ENCODE assay signal across 12 cellular contexts in the genomic region with DNA sequence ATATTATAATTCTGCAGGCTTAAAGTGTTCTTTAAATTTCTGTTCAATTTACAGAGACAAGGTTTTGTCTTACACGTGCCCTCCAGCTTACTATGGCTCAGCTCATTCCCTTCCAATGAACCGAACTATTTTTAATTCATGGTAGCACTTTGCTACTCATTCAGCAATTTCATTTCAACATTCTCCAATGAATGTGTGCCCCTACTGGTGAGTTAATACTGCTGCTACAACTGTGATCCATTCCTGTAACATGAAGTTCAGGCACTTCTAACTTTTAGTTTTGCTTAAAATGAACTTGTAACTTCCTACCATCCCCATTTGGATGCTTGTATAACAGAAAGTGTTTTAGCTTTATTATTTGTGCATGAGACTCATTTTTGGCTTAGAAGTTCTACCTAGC.
DNase-seq lines count a peak whose midpoint lies in the region; ATAC-seq, FAIRE-seq and TF ChIP-seq lines count a peak whose summit lies in the region.
"Had no signal": no experiment of that assay in that cellular context is flagged by ENCODE, and none has a peak within 500 bp of the region (broad histone marks: within the 10 kb centered on the region; RNA-seq: fewer than 3 reads in every experiment).

No MANE protein-coding gene starts in this region.

- H3K9me3 Mint-ChIP-seq in WTC11, result no peaks in the 10 kb centered on the region
- H3K9me3 Mint-ChIP-seq: T-helper 2 cell treated with Interferon-gamma antibody and Interleukin-4, amounts not matched to agents 5 μg/mL and 100 μg/mL, for 36 hours had no signal

- POLR2A ChIA-PET in A549 (lab: Yijun Ruan, JAX) (no interaction called here), WTC11 (lab: Charles Lee) (no interaction called here)

- 40% methylated on average over 2 of the region's 2 CpGs for whole genome bisulfite sequencing in A549 (ENCODE audit: missing lambda C conversion rate)

- TF ChIP-seq POLR2A in A549 (IDR thresholded peaks at IDR 0.05; ENCODE audit: low read length) (no peak), Peyer's patch (IDR thresholded peaks at IDR 0.05) (no peak)

- H3K4me1 ChIP-seq in A549 (peaks cover 4% of the 10 kb centered on the region; the same call in 1 of the 3 replicates), Peyer's patch (no peaks in the 10 kb centered on the region)
- H3K4me1 ChIP-seq: tibial artery had no signal

- TF ChIP-seq EP300 in A549 (IDR thresholded peaks at IDR 0.05), result no peak

- peaks cover 6% of the 10 kb centered on the region for H3K4me1 Mint-ChIP-seq in WTC11

- ATAC-seq in A549 (no peak), GM21619 (IDR thresholded peaks at IDR 0.05; ENCODE audit: unreplicated experiment) (no peak), WTC11 (no peak; the same call in 1 of the 2 replicates)
- ATAC-seq: sciatic nerve had no signal

- no peak overlapping the region for H3K27ac ChIP-seq in A549
- H3K27ac ChIP-seq in Peyer's patch, result no peak overlapping the region
- H3K27ac ChIP-seq: tibial artery had no signal

- no peak overlapping the region for H3K27ac Mint-ChIP-seq in WTC11
- H3K27ac Mint-ChIP-seq: T-helper 2 cell treated with Interferon-gamma antibody and Interleukin-4, amounts not matched to agents 5 μg/mL and 100 μg/mL, for 36 hours had no signal

- H3K4me2 ChIP-seq in A549, result no peak overlapping the region

- H3K4me3 ChIP-seq in A549 (no peak overlapping the region), GM12875 (ENCODE audit: low read depth, low read length) (no peak overlapping the region), epithelial cell of proximal tubule (ENCODE audit: low read depth, low read length) (no peak overlapping the region), Peyer's patch (no peak overlapping the region)
- H3K4me3 ChIP-seq: tibial artery had no signal

- H3K27me3 Mint-ChIP-seq in WTC11 (ENCODE audit: low read depth), result no peaks in the 10 kb centered on the region

- H3K36me3 Mint-ChIP-seq in WTC11, result no peaks in the 10 kb centered on the region

- peak; percentile 13; the same call in 1 of the 3 replicates for TF ChIP-seq CTCF in A549 (IDR thresholded peaks at IDR 0.05)
- TF ChIP-seq CTCF in GM12875 (IDR thresholded peaks at IDR 0.05; ENCODE audit: borderline replicate concordance, insufficient read depth, low read depth, low read length), result peak; percentile 29; the same call in 1 of the 2 replicates
- peak; percentile 48 for TF ChIP-seq CTCF in epithelial cell of proximal tubule (conservative IDR thresholded peaks at IDR 0.05; ENCODE audit: low read depth, low read length)
- TF ChIP-seq CTCF in WTC11 (IDR thresholded peaks at IDR 0.05), result no peak
- TF ChIP-seq CTCF in Peyer's patch (IDR thresholded peaks at IDR 0.05), result peak in 1 of 6 experiments; percentile 29

- no peak overlapping the region for H3K4me3 Mint-ChIP-seq in WTC11
- H3K4me3 Mint-ChIP-seq: T-helper 2 cell treated with Interferon-gamma antibody and Interleukin-4, amounts not matched to agents 5 μg/mL and 100 μg/mL, for 36 hours had no signal

- H3K9me3 ChIP-seq in A549 (no peaks in the 10 kb centered on the region), Peyer's patch (no peaks in the 10 kb centered on the region)
- H3K9me3 ChIP-seq: tibial artery had no signal

- no peaks in the 10 kb centered on the region for H3K36me3 ChIP-seq in Peyer's patch
- H3K36me3 ChIP-seq: tibial artery had no signal

- H3K27me3 ChIP-seq in Peyer's patch, result no peaks in the 10 kb centered on the region
- H3K27me3 ChIP-seq: tibial artery had no signal

- DNase-seq in A549 (ENCODE audit: low read depth in 1 of 2, low spot score in 1 of 2) (no peak), OCI-M1 (lab: John Stamatoyannopoulos, UW) (peak; percentile 11), epithelial cell of proximal tubule (ENCODE audit: low read depth) (no peak), WTC11 (ENCODE audit: low spot score) (no peak), Peyer's patch (no peak), HK-2 (ENCODE audit: unreplicated experiment) (no peak)
- DNase-seq: anterior cingulate cortex, tibial artery had no signal

- no peak for TF ChIP-seq RAD21 in A549 (conservative IDR thresholded peaks at IDR 0.05 in 1 of 2, IDR thresholded peaks at IDR 0.05 in 1 of 2)

- CTCF ChIA-PET in A549 (lab: Yijun Ruan, JAX), result no interaction called here
- CTCF ChIA-PET in WTC11 (lab: Charles Lee), result interaction anchor here (0.8 to 1.5 kb wide), 4 partner anchors 14 to 274 kb away, joined by 3 to 4 read pairs (median 4); no protein-coding TSS in a partner anchor

- no peak for FAIRE-seq in A549 (lab: Jason Lieb, UNC)

TF ChIP-seq in A549, 52 proteins besides CTCF, POLR2A, EP300 and RAD21 (continues in another document):
- TF ChIP-seq PBX3 (IDR thresholded peaks at IDR 0.05) (no peak), CEBPB (IDR thresholded peaks at IDR 0.05) (no peak), HOXA7 (CRISPR knock-in tag; IDR thresholded peaks at IDR 0.05) (no peak), RCOR1 (IDR thresholded peaks at IDR 0.05; ENCODE audit: low read depth, low read length) (no peak), NR3C1 (IDR thresholded peaks at IDR 0.05) (no peak), EHMT2 (IDR thresholded peaks at IDR 0.05; ENCODE audit: low read depth) (no peak), HMGXB4 (CRISPR knock-in tag; IDR thresholded peaks at IDR 0.05; ENCODE audit: borderline replicate concordance) (no peak)
- TF ChIP-seq, protein P1, sequence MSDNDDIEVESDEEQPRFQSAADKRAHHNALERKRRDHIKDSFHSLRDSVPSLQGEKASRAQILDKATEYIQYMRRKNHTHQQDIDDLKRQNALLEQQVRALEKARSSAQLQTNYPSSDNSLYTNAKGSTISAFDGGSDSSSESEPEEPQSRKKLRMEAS (IDR thresholded peaks at IDR 0.05), result no peak

TF ChIP-seq in WTC11, 78 proteins besides CTCF, POLR2A, EP300 and RAD21:
- TF ChIP-seq, protein P1 (CRISPR knock-in tag; IDR thresholded peaks at IDR 0.05), result no peak

Comparison
In these comparisons a context has a peak if more than half of its experiments do, and no peak if none do; other contexts are left out.
1. Of the 8 proteins assayed by ChIP-seq in both WTC11 and A549: peak only in WTC11: none; only in A549: CTCF; in both: none; in neither: 7.